8 cellular contexts compared by ENCODE assay signal in genomic region chr10:88271736-88272135, GRCh38.
DNase-seq lines count a peak whose midpoint lies in the region; ATAC-seq and TF ChIP-seq lines count a peak whose summit lies in the region.

No MANE protein-coding gene starts in this region.

- H3K27ac ChIP-seq in CD4-positive, alpha-beta memory T cell (ENCODE audit: low read depth, low read length), result peak overlapping the region; percentile 32
- H3K27ac ChIP-seq in PC-9, result no peak overlapping the region

- H3K9me3 Mint-ChIP-seq in CD4-positive, alpha-beta memory T cell, result no peaks in the 10 kb centered on the region

- POLR2A ChIA-PET in CD4-positive, alpha-beta memory T cell (lab: Charles Lee; ENCODE audit: partially characterized antibody), result interaction anchor here (1.1 to 2.4 kb wide), 6 partner anchors 11 to 453 kb away, joined by 3 to 10 read pairs (median 5); partner anchors contain the start of genes KLLN and PTEN
- POLR2A ChIA-PET in PC-9 (lab: Charles Lee; ENCODE audit: unreplicated experiment), result no interaction called here

- intact Hi-C loops in CD4-positive, alpha-beta memory T cell (cut with micrococcal nuclease), result loop anchor here (1.0 to 10.0 kb wide), 4 partner anchors 79 to 409 kb away; no protein-coding TSS in a partner anchor
- intact Hi-C loops in PC-9 (cut with micrococcal nuclease; ENCODE audit: unreplicated experiment), result no loop called here

- ATAC-seq in GM21360 (IDR thresholded peaks at IDR 0.05; ENCODE audit: unreplicated experiment) (peak; percentile 13), HG03558 (IDR thresholded peaks at IDR 0.05; ENCODE audit: extremely low read depth, unreplicated experiment) (peak; percentile 5)

- H3F3A ChIP-seq in PC-9 (ENCODE audit: insufficient read depth, low read depth), result peaks cover 8% of the 10 kb centered on the region; the same call in 1 of the 2 replicates

- peaks cover 30 to 49% (median 40%) of the 10 kb centered on the region in 4 donors for H3K4me1 Mint-ChIP-seq in CD4-positive, alpha-beta memory T cell

- H3K27me3 Mint-ChIP-seq in CD4-positive, alpha-beta memory T cell, result no peaks in the 10 kb centered on the region

- peak overlapping the region; percentile 87 to 93 (median 92) for H3K27ac Mint-ChIP-seq in CD4-positive, alpha-beta memory T cell

- peak overlapping the region; percentile 3 to 6 for H3K4me3 ChIP-seq in CD4-positive, alpha-beta memory T cell (ENCODE audit: low read length in 2 of 2)
- H3K4me3 ChIP-seq in skeletal muscle satellite cell (ENCODE audit: low read length) (no peak overlapping the region), PC-9 (no peak overlapping the region)

- H3K79me2 ChIP-seq in PC-9 (ENCODE audit: low read depth), result no peaks in the 10 kb centered on the region

- H2AFZ ChIP-seq in PC-9, result no peak overlapping the region

- no peak for TF ChIP-seq CTCF in PC-9 (conservative IDR thresholded peaks at IDR 0.05)

- no peaks in the 10 kb centered on the region for H3K36me3 ChIP-seq in CD4-positive, alpha-beta memory T cell (ENCODE audit: insufficient read depth, low read length)
- H3K36me3 ChIP-seq in skeletal muscle satellite cell (ENCODE audit: insufficient read depth, low read length) (no peaks in the 10 kb centered on the region), PC-9 (ENCODE audit: low read depth) (no peaks in the 10 kb centered on the region)

- BruUV-seq in PC-9 (replicated peaks; lab: Mats Ljungman, UMichigan), result no TSS peak

- H3K9me2 ChIP-seq in PC-9 (ENCODE audit: insufficient read depth), result no peaks in the 10 kb centered on the region

- no peaks in the 10 kb centered on the region for H3K9me3 ChIP-seq in CD4-positive, alpha-beta memory T cell (ENCODE audit: control insufficient read depth in 1 of 2, low read length in 2 of 2)
- no peaks in the 10 kb centered on the region for H3K9me3 ChIP-seq in skeletal muscle satellite cell (replicated peaks; ENCODE audit: low read length)
- no peaks in the 10 kb centered on the region for H3K9me3 ChIP-seq in PC-9 (ENCODE audit: insufficient read depth, low read depth)

- no peak for DNase-seq in CD4-positive, alpha-beta memory T cell
- peak; percentile 51 for DNase-seq in amniotic epithelial cell (ENCODE audit: low read depth)
- no peak for DNase-seq in PC-9
- no peak for DNase-seq in amygdala (lab: John Stamatoyannopoulos, UW)
- no peak for DNase-seq in NCI-H1436 (lab: John Stamatoyannopoulos, UW)

- no peaks in the 10 kb centered on the region for H4K20me1 ChIP-seq in PC-9 (ENCODE audit: insufficient read depth)

- H3K36me3 Mint-ChIP-seq in CD4-positive, alpha-beta memory T cell, result no peaks in the 10 kb centered on the region

- H3K4me3 Mint-ChIP-seq in CD4-positive, alpha-beta memory T cell, result peak overlapping the region; percentile 76 to 81 (median 78)

- peaks cover 52% of the 10 kb centered on the region for H3K4me1 ChIP-seq in CD4-positive, alpha-beta memory T cell (ENCODE audit: insufficient read depth, low read length)
- peaks cover 34% of the 10 kb centered on the region for H3K4me1 ChIP-seq in skeletal muscle satellite cell (ENCODE audit: control insufficient read depth, insufficient read depth, low read length)
- H3K4me1 ChIP-seq in PC-9 (replicated peaks; ENCODE audit: insufficient read depth), result peaks cover 15% of the 10 kb centered on the region

- no peaks in the 10 kb centered on the region for H3K27me3 ChIP-seq in CD4-positive, alpha-beta memory T cell (ENCODE audit: insufficient read depth, low read length)
- no peaks in the 10 kb centered on the region for H3K27me3 ChIP-seq in skeletal muscle satellite cell (ENCODE audit: control insufficient read depth, insufficient read depth, low read length)
- no peaks in the 10 kb centered on the region for H3K27me3 ChIP-seq in PC-9 (ENCODE audit: insufficient read depth, low read depth)

- H3K4me2 ChIP-seq in skeletal muscle satellite cell (ENCODE audit: low read length) (peak overlapping the region; percentile 38), PC-9 (no peak overlapping the region)

- CTCF ChIA-PET in CD4-positive, alpha-beta memory T cell (lab: Charles Lee; ENCODE audit: partially characterized antibody), result interaction anchor here (1.5 to 4.0 kb wide), 2 partner anchors 118 to 410 kb away, joined by 4 to 25 read pairs; no protein-coding TSS in a partner anchor
- CTCF ChIA-PET in PC-9 (lab: Charles Lee), result no interaction called here

- no peak overlapping the region for H3K9ac ChIP-seq in skeletal muscle satellite cell (ENCODE audit: low read depth, low read length)

Comparison
In these comparisons a context has a peak if more than half of its experiments do, and no peak if none do; other contexts are left out.
1. H3K4me3 ChIP-seq: peak in CD4-positive, alpha-beta memory T cell (2 of 2); none in skeletal muscle satellite cell (single experiment) and PC-9 (single experiment).